Comparison of ENCODE assay signal across 8 cellular contexts in the genomic region with DNA sequence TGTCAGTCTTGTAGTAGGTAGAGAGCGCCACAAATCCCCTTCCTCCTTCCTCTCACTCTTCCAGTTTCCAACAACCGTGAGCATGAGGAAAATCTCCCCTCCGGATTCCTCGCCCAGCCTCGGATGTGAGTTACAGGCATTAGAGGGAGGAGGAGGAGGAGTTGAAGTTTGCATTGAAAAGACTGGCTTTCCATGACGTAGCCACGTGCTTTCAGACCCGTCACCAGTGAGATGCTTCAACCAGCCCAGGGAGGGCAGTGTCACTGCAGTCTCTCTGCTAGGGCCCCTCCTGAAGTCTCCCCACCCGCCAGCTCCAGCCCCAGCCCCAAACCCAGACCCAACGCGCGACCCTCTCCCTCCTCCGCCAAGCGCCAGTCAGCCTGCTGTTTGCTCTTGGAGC. TPM values are rescaled to one million over a fixed set of nuclear protein-coding genes. Genes with fewer than 3 reads are reported as not detected.
DNase-seq lines count a peak whose midpoint lies in the region; ATAC-seq and TF ChIP-seq lines count a peak whose summit lies in the region.

No MANE protein-coding gene starts in this region.

- TF ChIP-seq CTCF in hepatocyte (IDR thresholded peaks at IDR 0.05; ENCODE audit: poor library complexity) (no peak), sigmoid colon (IDR thresholded peaks at IDR 0.05) (no peak)

- WGBS in hepatocyte (ENCODE audit: low lambda C conversion rate, missing lambda C conversion rate) = 5% methylated on average over 14 of the region's 14 CpGs
- WGBS in sigmoid colon, 2 donors = 5 to 9% methylated on average over 14 of the region's 14 CpGs

- TF ChIP-seq POLR2A in sigmoid colon (IDR thresholded peaks at IDR 0.05) = no peak

- H3K36me3 ChIP-seq in adipocyte (ENCODE audit: control insufficient read depth, insufficient read depth, low read length, severe bottlenecking) (no peaks in the 10 kb centered on the region), hepatocyte (replicated peaks; ENCODE audit: insufficient read depth, low read depth) (no peaks in the 10 kb centered on the region), sigmoid colon (no peaks in the 10 kb centered on the region)

- H3K27me3 Mint-ChIP-seq in IgD-negative memory B cell = peaks cover 38% of the 10 kb centered on the region

- no peaks in the 10 kb centered on the region for H4K20me1 ChIP-seq in hepatocyte (ENCODE audit: insufficient read depth, poor library complexity, severe bottlenecking)

- no peaks in the 10 kb centered on the region for H3K9me3 ChIP-seq in adipocyte (ENCODE audit: control insufficient read depth, low read length)
- no peaks in the 10 kb centered on the region for H3K9me3 ChIP-seq in hepatocyte (ENCODE audit: low read depth)
- peaks cover 0 to 2% (median 0%) of the 10 kb centered on the region in 4 donors for H3K9me3 ChIP-seq in sigmoid colon

- peak overlapping the region; percentile 44 for H3K4me2 ChIP-seq in hepatocyte

- ATAC-seq in GM18867 (IDR thresholded peaks at IDR 0.05; ENCODE audit: unreplicated experiment) (peak; percentile 46), HG03039 (IDR thresholded peaks at IDR 0.05; ENCODE audit: unreplicated experiment) (no peak)

- intact Hi-C loops in sigmoid colon (cut with DNase I) = loop anchor here (10.0 kb wide), 1 partner anchor 153 kb away; no protein-coding TSS in a partner anchor

- H3K4me1 ChIP-seq in adipocyte (ENCODE audit: control insufficient read depth, insufficient read depth, low read length) (peaks cover 9% of the 10 kb centered on the region), hepatocyte (ENCODE audit: insufficient read depth) (peaks cover 8% of the 10 kb centered on the region), sigmoid colon (peaks cover 0 to 28% (median 19%) of the 10 kb centered on the region in 4 donors)

- H3K4me3 Mint-ChIP-seq in IgD-negative memory B cell = peak overlapping the region in 2 of 4 donors; percentile 43 to 65

- H3K4me1 Mint-ChIP-seq in IgD-negative memory B cell = peaks cover 7 to 24% (median 23%) of the 10 kb centered on the region in 3 donors

- no peaks in the 10 kb centered on the region for H3K79me2 ChIP-seq in hepatocyte

- H3K27me3 ChIP-seq in adipocyte (replicated peaks; ENCODE audit: control insufficient read depth, insufficient read depth, low read length) (no peaks in the 10 kb centered on the region), hepatocyte (peaks cover 68% of the 10 kb centered on the region), sigmoid colon (peaks cover 0 to 39% (median 20%) of the 10 kb centered on the region in 3 donors)

- H3K4me3 ChIP-seq in adipocyte (ENCODE audit: low read length) = peak overlapping the region; percentile 70
- H3K4me3 ChIP-seq in hepatocyte = no peak overlapping the region
- peak overlapping the region; percentile 45 to 56 (median 54) for H3K4me3 ChIP-seq in sigmoid colon

- no peak overlapping the region for H2AFZ ChIP-seq in hepatocyte

- H3K27ac ChIP-seq in hepatocyte = no peak overlapping the region
- peak overlapping the region in 1 of 4 donors; percentile 73 for H3K27ac ChIP-seq in sigmoid colon

- H3K36me3 Mint-ChIP-seq in IgD-negative memory B cell = peaks cover 2% of the 10 kb centered on the region

- H3K27ac Mint-ChIP-seq in IgD-negative memory B cell = peak overlapping the region in 2 of 3 donors; percentile 29 to 67

- H3K9me2 ChIP-seq in hepatocyte (replicated peaks; ENCODE audit: insufficient read depth) = no peaks in the 10 kb centered on the region

- DNase-seq in adipocyte (ENCODE audit: low read depth) (no peak), hepatocyte (ENCODE audit: low spot score) (peak; percentile 10), sigmoid colon (peak; percentile 66), LoVo (ENCODE audit: low spot score) (no peak), T1000 (lab: John Stamatoyannopoulos, UW) (no peak)

- H3K9me3 Mint-ChIP-seq in IgD-negative memory B cell = peaks cover 0 to 1% (median 0%) of the 10 kb centered on the region in 3 donors

- TF ChIP-seq EP300 in sigmoid colon (IDR thresholded peaks at IDR 0.05) = no peak

- peak overlapping the region; percentile 66 for H3K9ac ChIP-seq in adipocyte (ENCODE audit: low read length)

RNA-seq across cellular contexts. Expression of a gene that starts 0.4 kb away (rescaled TPM):
- polyA plus RNA-seq in IgD-negative memory B cell (not detected), hepatocyte (0.96 TPM in 1 of 2 replicates, not detected in the other), sigmoid colon (under 1 TPM; under 0.01 to 0.26 (median under 0.01) TPM)
- total RNA-seq in hepatocyte (0.73 and 0.84 TPM in 2 replicates), sigmoid colon (1 to 10 TPM; 1.1 to 1.6 (median 1.3) TPM)

Comparison
In these comparisons a context has a peak if more than half of its experiments do, and no peak if none do; other contexts are left out.
1. DNase-seq: peak in hepatocyte (single experiment) and sigmoid colon (single experiment); none in adipocyte (single experiment), LoVo (single experiment) and T1000 (single experiment).